ENCODE assay signal across 28 cellular contexts in the genomic region with DNA sequence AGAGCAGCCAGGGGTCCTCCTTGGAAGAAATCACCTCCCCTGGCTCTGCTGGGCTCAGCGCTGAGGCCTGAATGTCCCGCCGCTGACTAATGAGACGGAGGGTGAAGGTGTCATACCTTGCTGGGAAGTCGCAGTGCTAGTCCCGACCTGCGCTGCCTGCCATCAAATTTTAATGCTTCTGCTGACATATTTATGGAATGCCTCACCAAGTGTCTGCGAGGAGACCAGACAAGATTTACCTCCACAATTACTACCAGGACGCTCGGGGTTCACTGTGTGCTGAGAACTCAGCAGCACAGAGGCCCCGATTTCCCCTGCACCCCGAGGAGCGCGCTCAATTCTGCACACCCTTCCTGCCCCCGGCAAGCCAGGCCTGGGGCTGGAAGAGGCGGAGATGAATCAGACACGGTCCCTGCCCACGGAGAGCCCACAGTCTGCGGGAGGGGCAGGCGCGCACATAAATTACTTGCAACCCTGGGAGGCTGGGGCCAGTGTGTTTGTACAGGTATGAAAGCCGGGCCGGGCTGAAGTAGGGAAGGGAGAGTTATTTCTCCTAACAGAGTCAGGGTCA.
DNase-seq lines count a peak whose midpoint lies in the region; ATAC-seq, FAIRE-seq and TF ChIP-seq lines count a peak whose summit lies in the region.
"Had no signal": no experiment of that assay in that cellular context is flagged by ENCODE, and none has a peak within 500 bp of the region (broad histone marks: within the 10 kb centered on the region; RNA-seq: fewer than 3 reads in every experiment).

No MANE protein-coding gene starts in this region.

- H3K27ac Mint-ChIP-seq in memory B cell: peak overlapping the region; percentile 93
- peak overlapping the region; percentile 77 for H3K27ac Mint-ChIP-seq in stimulated activated memory B cell treated with anti-CD40 and anti-IgM and Interleukin-4, amounts not matched to agents 10 μg/mL and 1 μg/mL and 100 μg/mL, for 72 hours
- H3K27ac Mint-ChIP-seq: activated naive CD4-positive, alpha-beta T cell treated with anti-CD3 and anti-CD28 coated beads for 36 hours; activated T-helper 1 cell treated with anti-CD3 and anti-CD28 coated beads, Interleukin-12 subunit alpha, Interleukin-12 subunit beta, Interleukin-2, Interleukin-4 antibody, amounts not matched to agents 30 ng/mL and 10 ng/mL and 1 ng/mL, durations not matched to agents 14 hours and 24 hours and 36 hours; HFFc6 had no signal

- peaks cover 30% of the 10 kb centered on the region for H3K4me1 Mint-ChIP-seq in memory B cell
- peaks cover 76% of the 10 kb centered on the region for H3K4me1 Mint-ChIP-seq in stimulated activated memory B cell treated with anti-CD40 and anti-IgM and Interleukin-4, amounts not matched to agents 10 μg/mL and 1 μg/mL and 100 μg/mL, for 72 hours

- TF ChIP-seq POLR2A in suprapubic skin (IDR thresholded peaks at IDR 0.05) (no peak), gastrocnemius medialis (IDR thresholded peaks at IDR 0.05) (no peak)

- H3K9me3 ChIP-seq in HEK293 (ENCODE audit: control insufficient read depth, insufficient read depth, low read depth, low read length): no peaks in the 10 kb centered on the region
- no peaks in the 10 kb centered on the region for H3K9me3 ChIP-seq in suprapubic skin
- no peaks in the 10 kb centered on the region for H3K9me3 ChIP-seq in gastrocnemius medialis
- H3K9me3 ChIP-seq: adrenal gland, BLaER1, heart left ventricle, thoracic aorta had no signal

- H3K4me3 Mint-ChIP-seq in memory B cell: no peak overlapping the region
- no peak overlapping the region for H3K4me3 Mint-ChIP-seq in stimulated activated memory B cell treated with anti-CD40 and anti-IgM and Interleukin-4, amounts not matched to agents 10 μg/mL and 1 μg/mL and 100 μg/mL, for 72 hours
- H3K4me3 Mint-ChIP-seq: activated naive CD4-positive, alpha-beta T cell treated with anti-CD3 and anti-CD28 coated beads for 36 hours; activated T-helper 1 cell treated with anti-CD3 and anti-CD28 coated beads, Interleukin-12 subunit alpha, Interleukin-12 subunit beta, Interleukin-2, Interleukin-4 antibody, amounts not matched to agents 30 ng/mL and 10 ng/mL and 1 ng/mL, durations not matched to agents 14 hours and 24 hours and 36 hours; HFFc6 had no signal

- no peaks in the 10 kb centered on the region for H3K4me1 ChIP-seq in HEK293 (ENCODE audit: control insufficient read depth, insufficient read depth, low read length)
- H3K4me1 ChIP-seq in suprapubic skin: peaks cover 11% of the 10 kb centered on the region
- no peaks in the 10 kb centered on the region for H3K4me1 ChIP-seq in gastrocnemius medialis
- H3K4me1 ChIP-seq: adrenal gland, heart left ventricle had no signal

- no peak overlapping the region for H3K4me3 ChIP-seq in HEK293 (ENCODE audit: low read depth, low read length)
- H3K4me3 ChIP-seq in bronchial epithelial cell (ENCODE audit: low read depth, low read length): no peak overlapping the region
- no peak overlapping the region for H3K4me3 ChIP-seq in suprapubic skin
- no peak overlapping the region for H3K4me3 ChIP-seq in gastrocnemius medialis
- H3K4me3 ChIP-seq: adrenal gland, BLaER1, heart left ventricle, PC-9, thoracic aorta had no signal

- ATAC-seq in memory B cell (ENCODE audit: low read depth): no peak
- no peak for ATAC-seq in stimulated activated memory B cell treated with anti-CD40 and anti-IgM and Interleukin-4, amounts not matched to agents 10 μg/mL and 1 μg/mL and 100 μg/mL, for 72 hours
- no peak for ATAC-seq in gastrocnemius medialis
- ATAC-seq: heart left ventricle; stimulated activated naive CD8-positive, alpha-beta T cell treated with anti-CD3 and anti-CD28 coated beads, Interleukin-15, Interleukin-2, amounts not matched to agents 100 U/mL and 50 U/mL, for 24 hours had no signal

- TF ChIP-seq CTCF in HEK293 (tag by site-specific recombination; IDR thresholded peaks at IDR 0.05): no peak
- TF ChIP-seq CTCF in bronchial epithelial cell (IDR thresholded peaks at IDR 0.05; ENCODE audit: insufficient read depth, low read length, severe bottlenecking): no peak
- no peak for TF ChIP-seq CTCF in suprapubic skin (IDR thresholded peaks at IDR 0.05)
- no peak for TF ChIP-seq CTCF in gastrocnemius medialis (IDR thresholded peaks at IDR 0.05 in 4 of 5, conservative IDR thresholded peaks at IDR 0.05 in 1 of 5)

- intact Hi-C loops in gastrocnemius medialis (cut with DNase I; ENCODE audit: low total_unique reads): loop anchor here (10.0 kb wide), 1 partner anchor 444 kb away; no protein-coding TSS in a partner anchor

- no peak for FAIRE-seq in bronchial epithelial cell (lab: Jason Lieb, UNC)

- POLR2A ChIA-PET in HEK293 (lab: Yijun Ruan, JAX): no interaction called here

- CTCF ChIA-PET in HEK293 (lab: Yijun Ruan, JAX): interaction anchor here (0.7 to 2.8 kb wide), 2 partner anchors 14 to 1136 kb away, joined by 3 to 23 read pairs; no protein-coding TSS in a partner anchor

- no peaks in the 10 kb centered on the region for H3K9me3 Mint-ChIP-seq in memory B cell
- no peaks in the 10 kb centered on the region for H3K9me3 Mint-ChIP-seq in stimulated activated memory B cell treated with anti-CD40 and anti-IgM and Interleukin-4, amounts not matched to agents 10 μg/mL and 1 μg/mL and 100 μg/mL, for 72 hours
- H3K9me3 Mint-ChIP-seq: activated naive CD4-positive, alpha-beta T cell treated with anti-CD3 and anti-CD28 coated beads for 36 hours; activated T-helper 1 cell treated with anti-CD3 and anti-CD28 coated beads, Interleukin-12 subunit alpha, Interleukin-12 subunit beta, Interleukin-2, Interleukin-4 antibody, amounts not matched to agents 30 ng/mL and 10 ng/mL and 1 ng/mL, durations not matched to agents 14 hours and 24 hours and 36 hours; HFFc6 had no signal

- WGBS in suprapubic skin: 45% methylated on average over 23 of the region's 23 CpGs

- no peak for TF ChIP-seq EP300 in suprapubic skin (IDR thresholded peaks at IDR 0.05)

- H3K27me3 Mint-ChIP-seq in memory B cell: no peaks in the 10 kb centered on the region
- H3K27me3 Mint-ChIP-seq in stimulated activated memory B cell treated with anti-CD40 and anti-IgM and Interleukin-4, amounts not matched to agents 10 μg/mL and 1 μg/mL and 100 μg/mL, for 72 hours: no peaks in the 10 kb centered on the region

- H3K36me3 ChIP-seq in HEK293 (ENCODE audit: control insufficient read depth in 2 of 2, insufficient read depth in 1 of 2, low read length in 2 of 2): no peaks in the 10 kb centered on the region
- no peaks in the 10 kb centered on the region for H3K36me3 ChIP-seq in bronchial epithelial cell (ENCODE audit: control insufficient read depth, insufficient read depth, low read length)
- no peaks in the 10 kb centered on the region for H3K36me3 ChIP-seq in suprapubic skin
- H3K36me3 ChIP-seq in gastrocnemius medialis: no peaks in the 10 kb centered on the region
- H3K36me3 ChIP-seq: adrenal gland, heart left ventricle, thoracic aorta had no signal

- in situ Hi-C loops in gastrocnemius medialis (cut with MboI; ENCODE audit: low sequenced_read_pairs in 4 of 4): no loop called here

- peaks cover 20% of the 10 kb centered on the region for H3K36me3 Mint-ChIP-seq in memory B cell
- H3K36me3 Mint-ChIP-seq in stimulated activated memory B cell treated with anti-CD40 and anti-IgM and Interleukin-4, amounts not matched to agents 10 μg/mL and 1 μg/mL and 100 μg/mL, for 72 hours: peaks cover 56% of the 10 kb centered on the region
- H3K36me3 Mint-ChIP-seq: brain had no signal

- H3K27me3 ChIP-seq in bronchial epithelial cell (ENCODE audit: control insufficient read depth, insufficient read depth, low read length) (peaks cover 4% of the 10 kb centered on the region), suprapubic skin (peaks cover 46% of the 10 kb centered on the region), gastrocnemius medialis (peaks cover 0 to 9% (median 6%) of the 10 kb centered on the region in 3 donors)
- H3K27me3 ChIP-seq: adrenal gland, BLaER1 had no signal

- H3K27ac ChIP-seq in HEK293 (ENCODE audit: extremely low read depth, low read depth, low read length) (no peak overlapping the region), suprapubic skin (no peak overlapping the region), gastrocnemius medialis (no peak overlapping the region)
- H3K27ac ChIP-seq: adrenal gland, BLaER1, heart left ventricle, PC-9, thoracic aorta had no signal

- DNase-seq in bronchial epithelial cell (ENCODE audit: low read depth): peak; percentile 37
- no peak for DNase-seq in memory B cell (ENCODE audit: low spot score in 2 of 2)
- DNase-seq in suprapubic skin (ENCODE audit: low spot score in 2 of 2): no peak
- DNase-seq in gastrocnemius medialis: no peak
- no peak for DNase-seq in DMS53 treated with DMSO at 0.1 percent for 48 hours (lab: John Stamatoyannopoulos, UW; ENCODE audit: unreplicated experiment)
- DNase-seq: activated CD4-positive, alpha-beta T cell treated with anti-CD3 and anti-CD28 coated beads, Interleukin-2, amount 50 U/mL, for 48 hours; activated CD4-positive, CD25-positive, alpha-beta regulatory T cell; activated naive CD4-positive, alpha-beta T cell treated with anti-CD3 and anti-CD28 coated beads for 36 hours; adrenal gland; DMS79; HFFc6; kidney glomerular epithelial cell; NCI-H1048; NCI-H187 treated with DMSO at 0.1 percent for 48 hours; NCI-H2171 treated with DMSO at 0.1 percent for 48 hours; NCI-H524 treated with DMSO at 0.1 percent for 48 hours; NK-92 treated with Interleukin-12 subunit alpha and Interleukin-12 subunit beta, amount 100 ng/mL, for 24 hours; SIG-M5; stimulated activated naive CD8-positive, alpha-beta T cell treated with anti-CD3 and anti-CD28 coated beads, Interleukin-15, Interleukin-2, amounts not matched to agents 100 U/mL and 50 U/mL, for 24 hours; T-helper 9 cell had no signal

TF ChIP-seq in HEK293, 187 proteins besides CTCF, POLR2A, EP300 and RAD21 (continues in another document):
- no peak for TF ChIP-seq PRDM1 (tag by site-specific recombination; IDR thresholded peaks at IDR 0.05)
- TF ChIP-seq, protein P1, sequence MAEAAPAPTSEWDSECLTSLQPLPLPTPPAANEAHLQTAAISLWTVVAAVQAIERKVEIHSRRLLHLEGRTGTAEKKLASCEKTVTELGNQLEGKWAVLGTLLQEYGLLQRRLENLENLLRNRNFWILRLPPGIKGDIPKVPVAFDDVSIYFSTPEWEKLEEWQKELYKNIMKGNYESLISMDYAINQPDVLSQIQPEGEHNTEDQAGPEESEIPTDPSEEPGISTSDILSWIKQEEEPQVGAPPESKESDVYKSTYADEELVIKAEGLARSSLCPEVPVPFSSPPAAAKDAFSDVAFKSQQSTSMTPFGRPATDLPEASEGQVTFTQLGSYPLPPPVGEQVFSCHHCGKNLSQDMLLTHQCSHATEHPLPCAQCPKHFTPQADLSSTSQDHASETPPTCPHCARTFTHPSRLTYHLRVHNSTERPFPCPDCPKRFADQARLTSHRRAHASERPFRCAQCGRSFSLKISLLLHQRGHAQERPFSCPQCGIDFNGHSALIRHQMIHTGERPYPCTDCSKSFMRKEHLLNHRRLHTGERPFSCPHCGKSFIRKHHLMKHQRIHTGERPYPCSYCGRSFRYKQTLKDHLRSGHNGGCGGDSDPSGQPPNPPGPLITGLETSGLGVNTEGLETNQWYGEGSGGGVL (tag by site-specific recombination; IDR thresholded peaks at IDR 0.05): no peak
- no peak for TF ChIP-seq ZNF114 (tag by site-specific recombination; IDR thresholded peaks at IDR 0.05)
- peak; percentile 89 for TF ChIP-seq ZIC2 (tag by site-specific recombination; IDR thresholded peaks at IDR 0.05)
- no peak for TF ChIP-seq ZNF335 (tag by site-specific recombination; conservative IDR thresholded peaks at IDR 0.05)
